ENCODE assay signal across 10 cellular contexts in genomic region chr6:108944707-108945685, GRCh38.
DNase-seq lines count a peak whose midpoint lies in the region; ATAC-seq, FAIRE-seq and TF ChIP-seq lines count a peak whose summit lies in the region.
"Had no signal": no experiment of that assay in that cellular context is flagged by ENCODE, and none has a peak within 500 bp of the region (broad histone marks: within the 10 kb centered on the region; RNA-seq: fewer than 3 reads in every experiment).

No MANE protein-coding gene starts in this region.

- H3K4me1 Mint-ChIP-seq in CD4-positive, CD25-positive, alpha-beta regulatory T cell, result peaks cover 12 to 62% (median 28%) of the 10 kb centered on the region in 4 donors
- peaks cover 27% of the 10 kb centered on the region for H3K4me1 Mint-ChIP-seq in T-helper 17 cell

- intact Hi-C loops in pancreas (cut with DNase I), result no loop called here

- no peak overlapping the region for H3K4me3 ChIP-seq in CD4-positive, CD25-positive, alpha-beta regulatory T cell (ENCODE audit: low read depth, low read length)
- no peak overlapping the region for H3K4me3 ChIP-seq in pancreas

- H3K36me3 Mint-ChIP-seq in CD4-positive, CD25-positive, alpha-beta regulatory T cell, result no peaks in the 10 kb centered on the region
- peaks cover 1% of the 10 kb centered on the region for H3K36me3 Mint-ChIP-seq in T-helper 17 cell (ENCODE audit: low read depth)
- H3K36me3 Mint-ChIP-seq: memory B cell had no signal

- no peaks in the 10 kb centered on the region for H3K9me3 ChIP-seq in CD4-positive, CD25-positive, alpha-beta regulatory T cell (ENCODE audit: control insufficient read depth in 2 of 2, low read length in 2 of 2)
- H3K9me3 ChIP-seq in T-helper 17 cell (ENCODE audit: control insufficient read depth, low read length, poor library complexity, severe bottlenecking) (no peaks in the 10 kb centered on the region), pancreas (no peaks in the 10 kb centered on the region)

- peaks cover 34% of the 10 kb centered on the region for H3K4me1 ChIP-seq in CD4-positive, CD25-positive, alpha-beta regulatory T cell (ENCODE audit: control insufficient read depth, insufficient read depth, low read length, poor library complexity, severe bottlenecking)
- H3K4me1 ChIP-seq in pancreas, result peaks cover 24 to 64% (median 52%) of the 10 kb centered on the region in 3 donors

- ATAC-seq in CD4-positive, CD25-positive, alpha-beta regulatory T cell (ENCODE audit: low read depth in 2 of 2), result no peak
- ATAC-seq in T-helper 17 cell, result no peak
- peak in 3 of 4 donors; percentile 7 to 35 (median 32) for ATAC-seq in pancreas
- ATAC-seq in GM21447 (IDR thresholded peaks at IDR 0.05; ENCODE audit: unreplicated experiment), result no peak
- no peak for ATAC-seq in GM18511 (IDR thresholded peaks at IDR 0.05; ENCODE audit: unreplicated experiment)

- DNase-seq in CD4-positive, CD25-positive, alpha-beta regulatory T cell, result no peak
- DNase-seq in T-helper 17 cell (no peak), globus pallidus (ENCODE audit: low spot score) (peak; percentile 24), pancreas (no peak), NCI-H2081 (lab: John Stamatoyannopoulos, UW) (no peak), SKM-1 treated with dmso at 0.1 percent for 144 hours (lab: John Stamatoyannopoulos, UW; ENCODE audit: unreplicated experiment) (no peak)
- DNase-seq: NCI-H748 treated with DMSO at 0.1 percent for 48 hours had no signal

- H3K36me3 ChIP-seq in CD4-positive, CD25-positive, alpha-beta regulatory T cell (ENCODE audit: control insufficient read depth, insufficient read depth, low read length), result no peaks in the 10 kb centered on the region
- no peaks in the 10 kb centered on the region for H3K36me3 ChIP-seq in pancreas

- H3K27me3 Mint-ChIP-seq in CD4-positive, CD25-positive, alpha-beta regulatory T cell, result no peaks in the 10 kb centered on the region
- H3K27me3 Mint-ChIP-seq in T-helper 17 cell, result no peaks in the 10 kb centered on the region
- H3K27me3 Mint-ChIP-seq: memory B cell had no signal

- 49 to 54% methylated on average over 12 of the region's 12 CpGs for WGBS in pancreas, 2 donors

- H3K27me3 ChIP-seq in CD4-positive, CD25-positive, alpha-beta regulatory T cell (ENCODE audit: control insufficient read depth, insufficient read depth, low read length), result no peaks in the 10 kb centered on the region
- H3K27me3 ChIP-seq in pancreas, result no peaks in the 10 kb centered on the region

- peak overlapping the region in 1 of 4 donors; percentile 7 for H3K4me3 Mint-ChIP-seq in CD4-positive, CD25-positive, alpha-beta regulatory T cell
- H3K4me3 Mint-ChIP-seq in T-helper 17 cell, result no peak overlapping the region
- H3K4me3 Mint-ChIP-seq: memory B cell had no signal

- FAIRE-seq in pancreas (lab: Jason Lieb, UNC), result no peak

- TF ChIP-seq CTCF in pancreas (IDR thresholded peaks at IDR 0.05), result no peak

- peaks cover 0 to 1% (median 0%) of the 10 kb centered on the region in 7 donors for H3K9me3 Mint-ChIP-seq in CD4-positive, CD25-positive, alpha-beta regulatory T cell
- H3K9me3 Mint-ChIP-seq: memory B cell had no signal

- H3K27ac Mint-ChIP-seq in CD4-positive, CD25-positive, alpha-beta regulatory T cell, result peak overlapping the region; percentile 15 to 89 (median 77)
- H3K27ac Mint-ChIP-seq in T-helper 17 cell, result peak overlapping the region; percentile 62
- H3K27ac Mint-ChIP-seq: memory B cell had no signal

- no peak overlapping the region for H3K27ac ChIP-seq in CD4-positive, CD25-positive, alpha-beta regulatory T cell (ENCODE audit: insufficient read depth, low read length, poor library complexity, severe bottlenecking)
- H3K27ac ChIP-seq in pancreas, result peak overlapping the region; percentile 1 to 71 (median 56)

Comparison
In these comparisons a context has a peak if more than half of its experiments do, and no peak if none do; other contexts are left out.
1. ATAC-seq: peak in pancreas (3 of 4); none in CD4-positive, CD25-positive, alpha-beta regulatory T cell (0 of 2), T-helper 17 cell (single experiment), GM21447 (single experiment) and GM18511 (single experiment).